In the genomic region with DNA sequence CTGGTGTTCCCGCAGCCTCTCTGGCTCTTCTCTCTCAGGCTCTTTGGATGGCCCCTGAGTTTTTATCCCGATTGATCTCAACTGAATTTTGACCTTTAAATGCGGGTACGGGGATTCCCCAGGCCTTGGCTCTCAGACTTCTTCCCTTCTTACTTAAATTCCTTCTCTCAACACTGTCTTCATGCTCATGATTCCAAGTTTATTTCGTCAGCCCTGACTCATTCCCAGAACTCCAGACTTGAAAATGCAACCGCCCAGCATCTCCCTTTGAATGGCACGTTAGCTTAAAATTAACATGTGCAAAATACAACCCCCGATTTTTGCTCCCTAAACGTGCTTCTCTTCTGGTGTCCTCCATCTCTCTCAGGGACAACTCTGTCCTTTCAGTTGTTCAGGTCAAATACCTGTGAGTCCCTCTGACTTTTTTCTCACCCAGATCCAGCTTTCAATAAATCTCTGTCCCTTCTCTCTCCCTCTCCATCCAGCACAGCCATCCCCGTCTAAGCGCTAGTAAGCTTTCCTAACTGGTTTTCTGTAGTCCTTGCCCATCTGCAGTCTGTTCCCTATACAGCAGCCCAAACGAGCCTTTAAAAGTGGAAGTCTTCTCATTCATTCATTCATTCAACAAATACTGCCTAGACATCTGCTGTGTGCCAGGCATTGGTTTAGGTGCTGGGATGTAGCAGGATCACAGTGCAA, we compare ENCODE assay signal across 19 cellular contexts. TPM values are rescaled to one million over a fixed set of nuclear protein-coding genes. Genes with fewer than 3 reads are reported as not detected.
A peak's percentile ranks its signal among the peaks of the same experiment; 100 is the strongest.
DNase-seq lines count a peak whose midpoint lies in the region; ATAC-seq, FAIRE-seq and TF ChIP-seq lines count a peak whose summit lies in the region.
"Had no signal": no experiment of that assay in that cellular context is flagged by ENCODE, and none has a peak within 500 bp of the region (broad histone marks: within the 10 kb centered on the region; RNA-seq: fewer than 3 reads in every experiment).

No MANE protein-coding gene starts in this region.

- no peak for TF ChIP-seq POLR2A in A549 (IDR thresholded peaks at IDR 0.05; ENCODE audit: low read length)

- peak in 1 of 2 experiments; percentile 41; a peak in 1 of 6 replicates for ATAC-seq in A549
- ATAC-seq in HG02759 (IDR thresholded peaks at IDR 0.05; ENCODE audit: unreplicated experiment): no peak
- no peak for ATAC-seq in GM19455 (IDR thresholded peaks at IDR 0.05; ENCODE audit: unreplicated experiment)
- ATAC-seq in HG03457 (IDR thresholded peaks at IDR 0.05; ENCODE audit: unreplicated experiment): no peak

- FAIRE-seq in A549 (lab: Jason Lieb, UNC): no peak
- FAIRE-seq in astrocyte (lab: Jason Lieb, UNC): peak; percentile 60
- FAIRE-seq: A204.1, endometrium had no signal

- POLR2A ChIA-PET in A549 (lab: Yijun Ruan, JAX): no interaction called here

- H3K9me3 ChIP-seq in A549: no peaks in the 10 kb centered on the region
- H3K9me3 ChIP-seq in astrocyte (ENCODE audit: insufficient read depth, low read depth, low read length): no peaks in the 10 kb centered on the region
- H3K9me3 ChIP-seq: Peyer's patch, upper lobe of left lung had no signal

- no peak overlapping the region for H3K4me3 ChIP-seq in A549
- H3K4me3 ChIP-seq in astrocyte (ENCODE audit: insufficient read depth, low read depth, low read length): no peak overlapping the region
- H3K4me3 ChIP-seq: Peyer's patch, upper lobe of left lung had no signal

- 16% methylated on average over 12 of the region's 12 CpGs for WGBS in A549 (ENCODE audit: missing lambda C conversion rate)

- TF ChIP-seq EP300 in A549 (IDR thresholded peaks at IDR 0.05): no peak

- no peaks in the 10 kb centered on the region for H3K79me2 ChIP-seq in astrocyte (ENCODE audit: insufficient read depth, low read length)

- no peak for TF ChIP-seq CTCF in A549 (IDR thresholded peaks at IDR 0.05)
- TF ChIP-seq CTCF in astrocyte (IDR thresholded peaks at IDR 0.05; ENCODE audit: insufficient read depth, low read depth, low read length): no peak
- TF ChIP-seq CTCF in osteocyte (IDR thresholded peaks at IDR 0.05): no peak

- peaks cover under 1% of the 10 kb centered on the region for H3K36me3 Mint-ChIP-seq in astrocyte (ENCODE audit: low read depth, unreplicated experiment)
- no peaks in the 10 kb centered on the region for H3K36me3 Mint-ChIP-seq in osteocyte (ENCODE audit: unreplicated experiment)
- H3K36me3 Mint-ChIP-seq: mesothelial cell of epicardium had no signal

- H3K4me2 ChIP-seq in A549: peak overlapping the region; percentile 24; the same call in 2 of the 3 replicates
- H3K4me2 ChIP-seq in astrocyte (ENCODE audit: low read length): peak overlapping the region; percentile 68

- peaks cover 7% of the 10 kb centered on the region; the same call in 1 of the 3 replicates for H3K4me1 ChIP-seq in A549
- peaks cover 13% of the 10 kb centered on the region for H3K4me1 ChIP-seq in astrocyte (ENCODE audit: insufficient read depth, low read length)
- H3K4me1 ChIP-seq: Peyer's patch, upper lobe of left lung had no signal

- no peaks in the 10 kb centered on the region for H4K20me1 ChIP-seq in astrocyte (ENCODE audit: insufficient read depth, low read length)

- no peak overlapping the region for H3K4me3 Mint-ChIP-seq in astrocyte (ENCODE audit: unreplicated experiment)
- no peak overlapping the region for H3K4me3 Mint-ChIP-seq in osteocyte (ENCODE audit: unreplicated experiment)
- H3K4me3 Mint-ChIP-seq: activated T-helper 1 cell treated with anti-CD3 and anti-CD28 coated beads, Interleukin-12 subunit alpha, Interleukin-12 subunit beta, Interleukin-2, Interleukin-4 antibody, amounts not matched to agents 30 ng/mL and 10 ng/mL and 1 ng/mL, durations not matched to agents 14 hours and 24 hours and 36 hours; mesothelial cell of epicardium had no signal

- H3K27me3 ChIP-seq in astrocyte (ENCODE audit: insufficient read depth, low read length): peaks cover 10% of the 10 kb centered on the region
- H3K27me3 ChIP-seq: Peyer's patch had no signal

- H2AFZ ChIP-seq in astrocyte (ENCODE audit: low read depth, low read length): no peak overlapping the region

- peaks cover 27% of the 10 kb centered on the region for H3K4me1 Mint-ChIP-seq in astrocyte (ENCODE audit: low read depth, unreplicated experiment)
- peaks cover 4% of the 10 kb centered on the region for H3K4me1 Mint-ChIP-seq in osteocyte (ENCODE audit: unreplicated experiment)
- H3K4me1 Mint-ChIP-seq: mesothelial cell of epicardium had no signal

- H3K27me3 Mint-ChIP-seq in astrocyte (ENCODE audit: low read depth, unreplicated experiment) (peaks cover 9% of the 10 kb centered on the region), osteocyte (ENCODE audit: unreplicated experiment) (peaks cover 37% of the 10 kb centered on the region)

- peak overlapping the region in 1 of 2 experiments; percentile 31; a peak in 1 of 6 replicates for H3K27ac ChIP-seq in A549
- peak overlapping the region; percentile 32 for H3K27ac ChIP-seq in astrocyte (ENCODE audit: low read depth, low read length)
- H3K27ac ChIP-seq: Peyer's patch, upper lobe of left lung had no signal

- no peak for TF ChIP-seq RAD21 in A549 (conservative IDR thresholded peaks at IDR 0.05 in 1 of 2, IDR thresholded peaks at IDR 0.05 in 1 of 2)

- H3K9me3 Mint-ChIP-seq in astrocyte (ENCODE audit: unreplicated experiment) (peaks cover 1% of the 10 kb centered on the region), osteocyte (ENCODE audit: unreplicated experiment) (no peaks in the 10 kb centered on the region)
- H3K9me3 Mint-ChIP-seq: activated T-helper 1 cell treated with anti-CD3 and anti-CD28 coated beads, Interleukin-12 subunit alpha, Interleukin-12 subunit beta, Interleukin-2, Interleukin-4 antibody, amounts not matched to agents 30 ng/mL and 10 ng/mL and 1 ng/mL, durations not matched to agents 14 hours and 24 hours and 36 hours; mesothelial cell of epicardium had no signal

- CTCF ChIA-PET in A549 (lab: Yijun Ruan, JAX): interaction anchor here (1.0 to 2.1 kb wide), 2 partner anchors 12 to 463 kb away, joined by 3 to 8 read pairs; partner anchors contain the start of gene STK17A

- no peaks in the 10 kb centered on the region for H3K36me3 ChIP-seq in astrocyte (ENCODE audit: insufficient read depth, low read length)
- H3K36me3 ChIP-seq: Peyer's patch, upper lobe of left lung had no signal

- H3K9ac ChIP-seq in astrocyte (ENCODE audit: low read length): peak overlapping the region; percentile 25

- DNase-seq in A549 (ENCODE audit: low read depth in 1 of 2, low spot score in 1 of 2) (no peak), HCEC 1CT (peak; percentile 62), astrocyte (ENCODE audit: low read depth) (peak; percentile 88), hepatic stellate cell (ENCODE audit: low spot score) (peak; percentile 44), osteocyte (ENCODE audit: extremely low spot score, unreplicated experiment) (no peak)
- DNase-seq: activated CD4-positive, alpha-beta T cell treated with anti-CD3 and anti-CD28 coated beads, Interleukin-2, amount 50 U/mL, for 1 hour; DMS 273 treated with DMSO at 0.1 percent for 48 hours; NCI-H446; Peyer's patch; T-helper 2 cell; upper lobe of left lung had no signal

- no peak overlapping the region for H3K27ac Mint-ChIP-seq in astrocyte (ENCODE audit: unreplicated experiment)
- H3K27ac Mint-ChIP-seq in osteocyte (ENCODE audit: unreplicated experiment): no peak overlapping the region
- H3K27ac Mint-ChIP-seq: activated T-helper 1 cell treated with anti-CD3 and anti-CD28 coated beads, Interleukin-12 subunit alpha, Interleukin-12 subunit beta, Interleukin-2, Interleukin-4 antibody, amounts not matched to agents 30 ng/mL and 10 ng/mL and 1 ng/mL, durations not matched to agents 14 hours and 24 hours and 36 hours; mesothelial cell of epicardium had no signal

TF ChIP-seq in A549, 52 proteins besides CTCF, POLR2A, EP300 and RAD21 (continues in another document):
- TF ChIP-seq, protein P1, sequence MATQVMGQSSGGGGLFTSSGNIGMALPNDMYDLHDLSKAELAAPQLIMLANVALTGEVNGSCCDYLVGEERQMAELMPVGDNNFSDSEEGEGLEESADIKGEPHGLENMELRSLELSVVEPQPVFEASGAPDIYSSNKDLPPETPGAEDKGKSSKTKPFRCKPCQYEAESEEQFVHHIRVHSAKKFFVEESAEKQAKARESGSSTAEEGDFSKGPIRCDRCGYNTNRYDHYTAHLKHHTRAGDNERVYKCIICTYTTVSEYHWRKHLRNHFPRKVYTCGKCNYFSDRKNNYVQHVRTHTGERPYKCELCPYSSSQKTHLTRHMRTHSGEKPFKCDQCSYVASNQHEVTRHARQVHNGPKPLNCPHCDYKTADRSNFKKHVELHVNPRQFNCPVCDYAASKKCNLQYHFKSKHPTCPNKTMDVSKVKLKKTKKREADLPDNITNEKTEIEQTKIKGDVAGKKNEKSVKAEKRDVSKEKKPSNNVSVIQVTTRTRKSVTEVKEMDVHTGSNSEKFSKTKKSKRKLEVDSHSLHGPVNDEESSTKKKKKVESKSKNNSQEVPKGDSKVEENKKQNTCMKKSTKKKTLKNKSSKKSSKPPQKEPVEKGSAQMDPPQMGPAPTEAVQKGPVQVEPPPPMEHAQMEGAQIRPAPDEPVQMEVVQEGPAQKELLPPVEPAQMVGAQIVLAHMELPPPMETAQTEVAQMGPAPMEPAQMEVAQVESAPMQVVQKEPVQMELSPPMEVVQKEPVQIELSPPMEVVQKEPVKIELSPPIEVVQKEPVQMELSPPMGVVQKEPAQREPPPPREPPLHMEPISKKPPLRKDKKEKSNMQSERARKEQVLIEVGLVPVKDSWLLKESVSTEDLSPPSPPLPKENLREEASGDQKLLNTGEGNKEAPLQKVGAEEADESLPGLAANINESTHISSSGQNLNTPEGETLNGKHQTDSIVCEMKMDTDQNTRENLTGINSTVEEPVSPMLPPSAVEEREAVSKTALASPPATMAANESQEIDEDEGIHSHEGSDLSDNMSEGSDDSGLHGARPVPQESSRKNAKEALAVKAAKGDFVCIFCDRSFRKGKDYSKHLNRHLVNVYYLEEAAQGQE (IDR thresholded peaks at IDR 0.05): no peak
- TF ChIP-seq MYC (IDR thresholded peaks at IDR 0.05; ENCODE audit: borderline replicate concordance, low read length): no peak
- TF ChIP-seq PHF8 (IDR thresholded peaks at IDR 0.05; ENCODE audit: borderline replicate concordance, low read depth): no peak
- no peak for TF ChIP-seq BHLHE40 (IDR thresholded peaks at IDR 0.05; ENCODE audit: low read depth, low read length)
- no peak for TF ChIP-seq RCOR1 (IDR thresholded peaks at IDR 0.05; ENCODE audit: low read depth, low read length)

RNA-seq across cellular contexts. Expression of gene HECW1, which starts 7.1 kb away (rescaled TPM):
- 11.3 and 16.0 TPM in 2 replicates for polyA plus RNA-seq in A549 (2011; rRNA removed)
- polyA plus RNA-seq in A549 (2012; cell fraction: cytosol; rRNA removed): 15.3 and 18.0 TPM in 2 replicates
- polyA plus RNA-seq in A549 (2012; cell fraction: nucleus; rRNA removed): 22.8 and 24.7 TPM in 2 replicates
- polyA plus RNA-seq in A549 (2017; fragmentation: RNase III; extraction: RNeasy Plus Mini Kit Qiagen cat#74134 plus additional on column Dnase treatment): 11.3 to 12.5 TPM (median 12.2 TPM) in 3 replicates
- polyA minus RNA-seq in A549 (2011; rRNA and poly(A)+ RNA removed): 21.9 and 25.8 TPM in 2 replicates
- total RNA-seq in astrocyte: 2.3 and 3.3 TPM in 2 replicates
- 0.16 TPM in 1 of 2 replicates, not detected in the other for total RNA-seq in osteocyte
- total RNA-seq: activated T-helper 1 cell treated with anti-CD3 and anti-CD28 coated beads, Interleukin-12 subunit alpha, Interleukin-12 subunit beta, Interleukin-2, Interleukin-4 antibody, amounts not matched to agents 30 ng/mL and 10 ng/mL and 1 ng/mL, durations not matched to agents 14 hours and 24 hours and 36 hours; HT-29 had no signal

Comparison
In these comparisons a context has a peak if more than half of its experiments do, and no peak if none do; other contexts are left out.
1. DNase-seq: peak in HCEC 1CT (single experiment), astrocyte (single experiment) and hepatic stellate cell (single experiment); none in A549 (0 of 2) and osteocyte (single experiment).